8 cellular contexts compared by ENCODE assay signal in genomic region chr19:38851622-38852230, GRCh38.
A peak's percentile ranks its signal among the peaks of the same experiment; 100 is the strongest.
DNase-seq lines count a peak whose midpoint lies in the region; ATAC-seq and TF ChIP-seq lines count a peak whose summit lies in the region.

No MANE protein-coding gene starts in this region.

- DNase-seq in AG08395 (ENCODE audit: low spot score) (peak; percentile 94), GM19238 (ENCODE audit: insufficient read length, low spot score) (peak; percentile 83), RWPE1 (ENCODE audit: low spot score) (peak; percentile 91), fibroblast of the conjunctiva (ENCODE audit: low read depth) (peak; percentile 86), nephron progenitor cell (peak; percentile 92)
- DNase-seq in activated effector memory CD4-positive, alpha-beta T cell treated with anti-CD3 and anti-CD28 coated beads, Interleukin-2, amount 50 U/mL, for 16 hours, result peak; percentile 96
- DNase-seq in stimulated activated naive CD8-positive, alpha-beta T cell treated with anti-CD3 and anti-CD28 coated beads, Interleukin-15, Interleukin-2, amounts not matched to agents 100 U/mL and 50 U/mL, for 24 hours, result peak; percentile 96

- peaks cover 46% of the 10 kb centered on the region for H3K4me1 Mint-ChIP-seq in nephron progenitor cell

- H3K27me3 ChIP-seq in Loucy (ENCODE audit: insufficient read depth, low read length, poor library complexity, severe bottlenecking), result peaks cover 4% of the 10 kb centered on the region

- peaks cover 25% of the 10 kb centered on the region for H3K36me3 Mint-ChIP-seq in nephron progenitor cell (ENCODE audit: low read depth)

- peaks cover 40% of the 10 kb centered on the region for H3K79me2 ChIP-seq in Loucy (ENCODE audit: insufficient read depth, low read length)

- H3K27ac Mint-ChIP-seq in nephron progenitor cell, result peak overlapping the region; percentile 99

- H3F3A ChIP-seq in Loucy (ENCODE audit: low read depth), result no peaks in the 10 kb centered on the region

- H3K4me3 ChIP-seq in Loucy (ENCODE audit: low read length, poor library complexity, severe bottlenecking), result peak overlapping the region; percentile 93

- peak overlapping the region; percentile 89 for H3K9ac ChIP-seq in Loucy (ENCODE audit: low read depth, low read length, poor library complexity, severe bottlenecking)

- peak overlapping the region; percentile 94 for H3K4me3 Mint-ChIP-seq in nephron progenitor cell

- H4K20me1 ChIP-seq in Loucy (ENCODE audit: insufficient read depth, low read length, poor library complexity, severe bottlenecking), result peaks cover 24% of the 10 kb centered on the region

- H3K27ac ChIP-seq in RWPE1, result peak overlapping the region; percentile 99

- peaks cover 23% of the 10 kb centered on the region for H3K9me3 Mint-ChIP-seq in nephron progenitor cell

- peaks cover 16% of the 10 kb centered on the region; the same call in 1 of the 2 replicates for H3K36me3 ChIP-seq in Loucy (ENCODE audit: insufficient read depth, low read length)

- POLR2A ChIA-PET in RWPE1 (lab: Yijun Ruan, JAX; ENCODE audit: low non-redundant PET), result interaction anchor here (1.0 to 1.3 kb wide), 2 partner anchors 20 to 79 kb away, joined by 3 read pairs; partner anchors contain the start of genes ECH1, MRPS12 and SARS2

- H3K9me2 ChIP-seq in Loucy (replicated peaks; ENCODE audit: low read depth, low read length), result no peaks in the 10 kb centered on the region

- peaks cover 4% of the 10 kb centered on the region for H3K27me3 Mint-ChIP-seq in nephron progenitor cell (ENCODE audit: low read depth, poor library complexity)

- CTCF ChIA-PET in RWPE1 (lab: Yijun Ruan, JAX), result interaction anchor here (0.7 to 1.2 kb wide), 2 partner anchors 37 to 78 kb away, joined by 4 to 6 read pairs; partner anchors contain the start of genes MRPS12 and SARS2

- peak overlapping the region; percentile 23; the same call in 1 of the 2 replicates for H2AFZ ChIP-seq in Loucy (ENCODE audit: low read length)

- TF ChIP-seq CTCF in Loucy (conservative IDR thresholded peaks at IDR 0.05; ENCODE audit: low read length) (no peak), RWPE1 (conservative IDR thresholded peaks at IDR 0.05; ENCODE audit: low read depth) (no peak), nephron progenitor cell (IDR thresholded peaks at IDR 0.05) (no peak)

- peak; percentile 7 for ATAC-seq in stimulated activated naive CD8-positive, alpha-beta T cell treated with anti-CD3 and anti-CD28 coated beads, Interleukin-15, Interleukin-2, amounts not matched to agents 100 U/mL and 50 U/mL, for 24 hours

- H3K9me3 ChIP-seq in Loucy (ENCODE audit: insufficient read depth, low read depth, low read length), result no peaks in the 10 kb centered on the region

- peak overlapping the region; percentile 99 for H3K4me2 ChIP-seq in Loucy (ENCODE audit: low read depth, low read length, poor library complexity, severe bottlenecking)

- H3K4me1 ChIP-seq in Loucy (ENCODE audit: insufficient read depth, low read length, poor library complexity, severe bottlenecking), result peaks cover 30% of the 10 kb centered on the region

Comparison
In these comparisons a context has a peak if more than half of its experiments do, and no peak if none do; other contexts are left out.
1. Peak in every context shown above with its lines: DNase-seq, ATAC-seq, H3K4me3 ChIP-seq and H3K27ac ChIP-seq.